1 cellular context compared by ENCODE assay signal in genomic region chr15:32104061-32104980, GRCh38.
TF ChIP-seq lines count a peak whose summit lies in the region.

No MANE protein-coding gene starts in this region.

TF ChIP-seq in GM23338, 12 proteins besides CTCF, POLR2A, EP300 and RAD21 (continued from another document):
- TF ChIP-seq ZNF462 (CRISPR knock-in tag; IDR thresholded peaks at IDR 0.05) (no peak), STAT1 (IDR thresholded peaks at IDR 0.05; ENCODE audit: unreplicated experiment) (no peak), ZNF114 (CRISPR knock-in tag; IDR thresholded peaks at IDR 0.05) (no peak), JUNB (IDR thresholded peaks at IDR 0.05; ENCODE audit: unreplicated experiment) (no peak), NANOG (IDR thresholded peaks at IDR 0.05; ENCODE audit: borderline replicate concordance) (no peak), POLR2AphosphoS5 (IDR thresholded peaks at IDR 0.05; ENCODE audit: low read depth) (no peak), CREB1 (CRISPR knock-in tag; IDR thresholded peaks at IDR 0.05; ENCODE audit: low read depth) (no peak), ETS1 (IDR thresholded peaks at IDR 0.05) (no peak)
